Comparison of ENCODE assay signal across 1 cellular context in genomic region chr19:38592940-38593339, GRCh38.
TF ChIP-seq lines count a peak whose summit lies in the region.

No MANE protein-coding gene starts in this region.

TF ChIP-seq in H1, 55 proteins besides CTCF, POLR2A, EP300 and RAD21:
- TF ChIP-seq TBP (IDR thresholded peaks at IDR 0.05; ENCODE audit: low read depth, low read length), result no peak
- no peak for TF ChIP-seq TAF7 (optimal IDR thresholded peaks at IDR 0.05; ENCODE audit: borderline replicate concordance, low read depth, low read length)
- TF ChIP-seq ZNF274 (IDR thresholded peaks at IDR 0.05; ENCODE audit: borderline replicate concordance, extremely low read depth, low read length), result no peak
- TF ChIP-seq RBBP5 (IDR thresholded peaks at IDR 0.05; ENCODE audit: borderline replicate concordance, low read depth, low read length), result no peak
- no peak for TF ChIP-seq CEBPB (IDR thresholded peaks at IDR 0.05; ENCODE audit: low read depth, low read length)
- TF ChIP-seq RXRA (IDR thresholded peaks at IDR 0.05; ENCODE audit: insufficient read depth, low read depth, low read length), result no peak
- TF ChIP-seq JUND (IDR thresholded peaks at IDR 0.05; ENCODE audit: low read length), result no peak
- TF ChIP-seq BRCA1 (IDR thresholded peaks at IDR 0.05; ENCODE audit: low read depth, low read length), result no peak
